20 cellular contexts compared by ENCODE assay signal in genomic region chr20:64146301-64146935, GRCh38. TPM values are rescaled to one million over a fixed set of nuclear protein-coding genes. Genes with fewer than 3 reads are reported as not detected.
DNase-seq lines count a peak whose midpoint lies in the region; TF ChIP-seq lines count a peak whose summit lies in the region.
"Had no signal": no experiment of that assay in that cellular context is flagged by ENCODE, and none has a peak within 500 bp of the region (broad histone marks: within the 10 kb centered on the region; RNA-seq: fewer than 3 reads in every experiment).

No MANE protein-coding gene starts in this region.

- H3F3A ChIP-seq in neural progenitor cell (ENCODE audit: low read depth): peaks cover 32% of the 10 kb centered on the region

- no peak overlapping the region for H3K9ac ChIP-seq in neural progenitor cell

- DNase-seq in NCI-H1092 treated with DMSO at 0.1 percent for 48 hours (lab: John Stamatoyannopoulos, UW): peak; percentile 7
- no peak for DNase-seq in NCI-H1092 (lab: John Stamatoyannopoulos, UW)
- peak; percentile 81 for DNase-seq in DMS 273 (lab: John Stamatoyannopoulos, UW; ENCODE audit: unreplicated experiment)
- DNase-seq in NCI-H69 (lab: John Stamatoyannopoulos, UW): peak; percentile 13
- DNase-seq in neural progenitor cell (ENCODE audit: low spot score): peak; percentile 75
- no peak for DNase-seq in HPDE6-E6E7 (ENCODE audit: extremely low spot score)
- DNase-seq in central memory CD4-positive, alpha-beta T cell: no peak
- no peak for DNase-seq in inferior parietal cortex (ENCODE audit: extremely low spot score)
- DNase-seq: activated CD4-positive, alpha-beta memory T cell treated with anti-CD3 and anti-CD28 coated beads for 36 hours; activated T-cell treated with anti-CD3 and anti-CD28 coated beads, Interleukin-2, amount 50 U/mL, for 24 hours; C1 segment of cervical spinal cord; effector memory CD8-positive, alpha-beta T cell; immature natural killer cell; naive thymus-derived CD4-positive, alpha-beta T cell; NCI-H2081 had no signal

- no peak overlapping the region for H3K27ac Mint-ChIP-seq in neural progenitor cell
- H3K27ac Mint-ChIP-seq: activated CD4-positive, alpha-beta memory T cell treated with anti-CD3 and anti-CD28 coated beads for 36 hours; activated T-cell treated with anti-CD3 and anti-CD28 coated beads, Interleukin-2, amount 50 U/mL, for 24 hours; effector memory CD8-positive, alpha-beta T cell; immature natural killer cell; naive thymus-derived CD4-positive, alpha-beta T cell had no signal

- no peaks in the 10 kb centered on the region for H3K36me3 ChIP-seq in neural progenitor cell
- H3K36me3 ChIP-seq: thoracic aorta had no signal

- no peak overlapping the region for H3K4me3 ChIP-seq in neural progenitor cell
- H3K4me3 ChIP-seq: thoracic aorta had no signal

- H3K4me1 ChIP-seq in neural progenitor cell: peaks cover 40% of the 10 kb centered on the region

- peaks cover 3% of the 10 kb centered on the region for H3K36me3 Mint-ChIP-seq in neural progenitor cell

- H3K27me3 ChIP-seq in neural progenitor cell: no peaks in the 10 kb centered on the region

- H3K4me3 Mint-ChIP-seq in neural progenitor cell: no peak overlapping the region
- H3K4me3 Mint-ChIP-seq: activated CD4-positive, alpha-beta memory T cell treated with anti-CD3 and anti-CD28 coated beads for 36 hours; activated T-cell treated with anti-CD3 and anti-CD28 coated beads, Interleukin-2, amount 50 U/mL, for 24 hours; effector memory CD8-positive, alpha-beta T cell; immature natural killer cell; naive thymus-derived CD4-positive, alpha-beta T cell had no signal

- H4K20me1 ChIP-seq in neural progenitor cell (ENCODE audit: low read depth): peaks cover 4% of the 10 kb centered on the region

- H3K9me3 Mint-ChIP-seq in neural progenitor cell: peaks cover 14% of the 10 kb centered on the region

- no peaks in the 10 kb centered on the region for H3K9me3 ChIP-seq in neural progenitor cell (ENCODE audit: low read depth)

- no peak overlapping the region for H2AFZ ChIP-seq in neural progenitor cell (replicated peaks)

- peak overlapping the region; percentile 68 for H3K4me2 ChIP-seq in neural progenitor cell

- no peaks in the 10 kb centered on the region for H3K79me2 ChIP-seq in neural progenitor cell (ENCODE audit: low read depth)

- H3K27me3 Mint-ChIP-seq in neural progenitor cell (ENCODE audit: insufficient read depth, low read depth): peaks cover 19% of the 10 kb centered on the region

- peak overlapping the region; percentile 35 for H3K27ac ChIP-seq in neural progenitor cell
- H3K27ac ChIP-seq: thoracic aorta had no signal

- TF ChIP-seq CTCF in neural progenitor cell (IDR thresholded peaks at IDR 0.05): no peak

- H3K4me1 Mint-ChIP-seq in neural progenitor cell: peaks cover 26% of the 10 kb centered on the region
- H3K4me1 Mint-ChIP-seq: immature natural killer cell had no signal

RNA-seq across cellular contexts. Expression of gene MYT1, which starts 17.8 kb away (rescaled TPM):
- 1.2 and 1.5 TPM in 2 replicates for total RNA-seq in neural progenitor cell (ENCODE audit: low replicate concordance)
- total RNA-seq: activated CD4-positive, alpha-beta memory T cell treated with anti-CD3 and anti-CD28 coated beads for 36 hours; astrocyte; chondrocyte; naive thymus-derived CD4-positive, alpha-beta T cell; pulmonary artery endothelial cell; T-helper 1 cell treated with Interleukin-12 subunit alpha and Interleukin-12 subunit beta and Interleukin-4 antibody, amounts not matched to agents 30 ng/mL and 1 ng/mL, for 36 hours; thoracic aorta had no signal

RNA-seq across cellular contexts. Expression of gene NPBWR2, which starts 39.1 kb away (rescaled TPM):
- total RNA-seq in neural progenitor cell (ENCODE audit: low replicate concordance): not detected in 2 replicates
- total RNA-seq: activated CD4-positive, alpha-beta memory T cell treated with anti-CD3 and anti-CD28 coated beads for 36 hours; astrocyte; chondrocyte; naive thymus-derived CD4-positive, alpha-beta T cell; pulmonary artery endothelial cell; T-helper 1 cell treated with Interleukin-12 subunit alpha and Interleukin-12 subunit beta and Interleukin-4 antibody, amounts not matched to agents 30 ng/mL and 1 ng/mL, for 36 hours; thoracic aorta had no signal

Comparison
In these comparisons a context has a peak if more than half of its experiments do, and no peak if none do; other contexts are left out.
1. DNase-seq: peak in NCI-H1092 treated with DMSO at 0.1 percent for 48 hours (single experiment), DMS 273 (single experiment), NCI-H69 (single experiment) and neural progenitor cell (single experiment); none in NCI-H1092 (single experiment), HPDE6-E6E7 (single experiment), central memory CD4-positive, alpha-beta T cell (single experiment) and inferior parietal cortex (single experiment).